ENCODE assay signal across 15 cellular contexts in the genomic region with DNA sequence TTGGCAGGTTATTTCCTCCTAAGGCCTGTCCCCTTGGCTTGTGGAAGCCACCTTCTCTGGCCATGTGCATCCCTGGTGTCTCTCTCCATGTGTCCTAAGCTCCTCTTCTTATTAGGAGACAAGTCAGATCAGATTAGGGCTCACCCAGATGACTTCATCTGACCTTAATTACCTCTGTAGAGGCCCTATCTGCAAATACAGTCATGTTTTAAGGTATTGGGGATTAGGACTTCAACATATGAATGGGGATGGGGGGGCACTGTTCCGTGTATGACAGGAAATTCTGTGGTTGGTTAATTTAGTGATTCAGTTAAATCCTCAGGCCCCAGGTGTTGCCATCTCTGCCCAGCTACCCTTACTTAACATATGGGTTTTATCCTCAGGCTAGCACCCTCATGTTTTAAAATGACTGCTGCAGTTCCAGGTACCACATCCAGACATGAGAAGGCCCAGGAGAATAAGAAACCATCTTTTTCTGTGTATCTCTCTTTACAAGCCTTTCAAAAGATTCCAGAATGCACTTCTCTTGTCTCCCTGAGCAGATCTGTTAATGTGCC.
"Had no signal": no experiment of that assay in that cellular context is flagged by ENCODE, and none has a peak within 500 bp of the region (broad histone marks: within the 10 kb centered on the region; RNA-seq: fewer than 3 reads in every experiment).

No MANE protein-coding gene starts in this region.

- H3K9me3 Mint-ChIP-seq: activated naive CD4-positive, alpha-beta T cell treated with anti-CD3 and anti-CD28 coated beads, Interleukin-2, amount 50 U/mL, for 24 hours; neural crest cell had no signal

- H3K9me3 ChIP-seq: adrenal gland, heart left ventricle, left ventricle myocardium inferior had no signal

- H3K27ac ChIP-seq: adrenal gland, cardiac muscle cell, heart left ventricle, left ventricle myocardium inferior had no signal

- H3K4me3 ChIP-seq: adrenal gland, cardiac muscle cell, heart left ventricle, left ventricle myocardium inferior had no signal

- H3K4me3 Mint-ChIP-seq: activated naive CD4-positive, alpha-beta T cell treated with anti-CD3 and anti-CD28 coated beads, Interleukin-2, amount 50 U/mL, for 24 hours; neural crest cell had no signal

- DNase-seq: activated CD4-positive, alpha-beta T cell treated with anti-CD3 and anti-CD28 coated beads, Interleukin-2, amount 50 U/mL, for 48 hours; activated gamma-delta T cell; adrenal gland; dermis blood vessel endothelial cell; effector memory CD4-positive, alpha-beta T cell; foreskin melanocyte; heart left ventricle; kidney glomerular epithelial cell; left ventricle myocardium inferior; stimulated activated naive CD4-positive, alpha-beta T cell had no signal

- FAIRE-seq: endothelial cell of umbilical vein had no signal

- H3K27me3 ChIP-seq: adrenal gland, cardiac muscle cell, heart left ventricle had no signal

- H3K27ac Mint-ChIP-seq: activated naive CD4-positive, alpha-beta T cell treated with anti-CD3 and anti-CD28 coated beads, Interleukin-2, amount 50 U/mL, for 24 hours; progenitor cell of endocrine pancreas had no signal

- H3K4me1 Mint-ChIP-seq: activated naive CD4-positive, alpha-beta T cell treated with anti-CD3 and anti-CD28 coated beads, Interleukin-2, amount 50 U/mL, for 24 hours had no signal

- ATAC-seq: heart left ventricle had no signal

- H3K36me3 ChIP-seq: adrenal gland, cardiac muscle cell, heart left ventricle, left ventricle myocardium inferior had no signal

- H3K36me3 Mint-ChIP-seq: activated naive CD4-positive, alpha-beta T cell treated with anti-CD3 and anti-CD28 coated beads, Interleukin-2, amount 50 U/mL, for 24 hours had no signal
